8 cellular contexts compared by ENCODE assay signal in genomic region chr21:5118296-5118679, GRCh38.
DNase-seq lines count a peak whose midpoint lies in the region; ATAC-seq and TF ChIP-seq lines count a peak whose summit lies in the region.
"Not testable (repeated sequence)": the region's sequence is repeated elsewhere in the genome, so short reads cannot be mapped to it uniquely, and the experiment has no call there.

No MANE protein-coding gene starts in this region.

- not testable (repeated sequence) for H3K4me3 Mint-ChIP-seq in activated CD4-positive, alpha-beta T cell treated with anti-CD3 and anti-CD28 coated beads, Interleukin-2, amount 10 ng/mL, durations not matched to agents 7 days and 5 days; stimulated activated naive CD8-positive, alpha-beta T cell treated with anti-CD3 and anti-CD28 coated beads, Interleukin-15, amount 100 ng/mL, for 72 hours

- CTCF ChIA-PET in Panc1 (lab: Charles Lee); activated CD4-positive, alpha-beta T cell treated with anti-CD3 and anti-CD28 coated beads, Interleukin-2, amount 10 ng/mL, durations not matched to agents 7 days and 5 days (lab: Charles Lee): not testable (repeated sequence)

- not testable (repeated sequence) for H3K36me3 Mint-ChIP-seq in activated CD4-positive, alpha-beta T cell treated with anti-CD3 and anti-CD28 coated beads, Interleukin-2, amount 10 ng/mL, durations not matched to agents 7 days and 5 days (ENCODE audit: low read depth)

- POLR2A ChIA-PET in Panc1 (lab: Charles Lee); activated CD4-positive, alpha-beta T cell treated with anti-CD3 and anti-CD28 coated beads, Interleukin-2, amount 10 ng/mL, durations not matched to agents 7 days and 5 days (lab: Charles Lee): not testable (repeated sequence)

- BruUV-seq in Panc1 (replicated peaks; lab: Mats Ljungman, UMichigan) = not testable (repeated sequence)

- not testable (repeated sequence) for DNase-seq in Panc1 (ENCODE audit: low read depth, low spot score)
- DNase-seq in activated CD4-positive, alpha-beta T cell treated with anti-CD3 and anti-CD28 coated beads, Interleukin-2, amount 10 ng/mL, durations not matched to agents 7 days and 5 days = peak; percentile 9
- DNase-seq in activated naive CD4-positive, alpha-beta T cell treated with Interleukin-2 at 50 U/mL for 16 hours = peak; percentile 49
- DNase-seq in sciatic nerve (ENCODE audit: low spot score) = peak; percentile 10
- DNase-seq in stimulated activated naive CD8-positive, alpha-beta T cell treated with anti-CD3 and anti-CD28 coated beads, Interleukin-15, amount 100 ng/mL, for 72 hours = peak; percentile 14 to 26

- not testable (repeated sequence) for H3K27ac ChIP-seq in Panc1 (ENCODE audit: low read length)

- H3K27me3 ChIP-seq in Panc1 (ENCODE audit: control insufficient read depth, insufficient read depth, low read length) = not testable (repeated sequence)

- not testable (repeated sequence) for H3K4me3 ChIP-seq in Panc1 (ENCODE audit: low read depth in 2 of 2, low read length in 2 of 2)

- H3K27ac Mint-ChIP-seq in activated CD4-positive, alpha-beta T cell treated with anti-CD3 and anti-CD28 coated beads, Interleukin-2, amount 10 ng/mL, durations not matched to agents 7 days and 5 days; stimulated activated naive CD8-positive, alpha-beta T cell treated with anti-CD3 and anti-CD28 coated beads, Interleukin-15, amount 100 ng/mL, for 72 hours: not testable (repeated sequence)

- not testable (repeated sequence) for H3K27me3 Mint-ChIP-seq in activated CD4-positive, alpha-beta T cell treated with anti-CD3 and anti-CD28 coated beads, Interleukin-2, amount 10 ng/mL, durations not matched to agents 7 days and 5 days; stimulated activated naive CD8-positive, alpha-beta T cell treated with anti-CD3 and anti-CD28 coated beads, Interleukin-15, amount 100 ng/mL, for 72 hours

- not testable (repeated sequence) for H3K9me3 ChIP-seq in Panc1 (ENCODE audit: control insufficient read depth, insufficient read depth, low read depth, low read length)

- H3K4me1 ChIP-seq in Panc1 (ENCODE audit: control insufficient read depth, insufficient read depth, low read length) = not testable (repeated sequence)

- peak; percentile 40 for ATAC-seq in GM18873 (IDR thresholded peaks at IDR 0.05; ENCODE audit: low FRiP score, unreplicated experiment)
- ATAC-seq in HG02642 (IDR thresholded peaks at IDR 0.05; ENCODE audit: poor library complexity, unreplicated experiment) = peak; percentile 39
- ATAC-seq in Panc1 = 0 out of 2 replicates have a peak, but pooled peaks have one; percentile 11
- peak; percentile 12 for ATAC-seq in esophagus mucosa
- ATAC-seq in sciatic nerve = not testable (repeated sequence)
- ATAC-seq in stimulated activated naive CD8-positive, alpha-beta T cell treated with anti-CD3 and anti-CD28 coated beads, Interleukin-15, amount 100 ng/mL, for 72 hours = peak; percentile 54

- not testable (repeated sequence) for H3K4me1 Mint-ChIP-seq in activated CD4-positive, alpha-beta T cell treated with anti-CD3 and anti-CD28 coated beads, Interleukin-2, amount 10 ng/mL, durations not matched to agents 7 days and 5 days; stimulated activated naive CD8-positive, alpha-beta T cell treated with anti-CD3 and anti-CD28 coated beads, Interleukin-15, amount 100 ng/mL, for 72 hours

- not testable (repeated sequence) for H3K9me3 Mint-ChIP-seq in activated CD4-positive, alpha-beta T cell treated with anti-CD3 and anti-CD28 coated beads, Interleukin-2, amount 10 ng/mL, durations not matched to agents 7 days and 5 days; stimulated activated naive CD8-positive, alpha-beta T cell treated with anti-CD3 and anti-CD28 coated beads, Interleukin-15, amount 100 ng/mL, for 72 hours

- in situ Hi-C loops in Panc1 (cut with HindIII; ENCODE audit: low pct_unique_long_range_greater_than_20kb, low sequenced_read_pairs) = not testable (repeated sequence)

- TF ChIP-seq CTCF in Panc1 (IDR thresholded peaks at IDR 0.05) = not testable (repeated sequence)

- not testable (repeated sequence) for H3K36me3 ChIP-seq in Panc1 (ENCODE audit: control insufficient read depth, insufficient read depth, low read length)

- intact Hi-C loops in Panc1 (cut with micrococcal nuclease; ENCODE audit: unreplicated experiment); sciatic nerve (cut with DNase I): not testable (repeated sequence)
